Comparison of ENCODE assay signal across 1 cellular context in genomic region chr16:2156025-2156848, GRCh38.
TF ChIP-seq lines count a peak whose summit lies in the region.

No MANE protein-coding gene starts in this region.

TF ChIP-seq in SK-N-SH treated with all-trans-retinoic acid at 6 μM for 48 hours, 23 proteins besides CTCF, POLR2A, EP300 and RAD21 (continued from another document):
- no peak for TF ChIP-seq POU6F1 (CRISPR knock-in tag; IDR thresholded peaks at IDR 0.05; ENCODE audit: borderline replicate concordance, low read depth)
- no peak for TF ChIP-seq PPARA (CRISPR knock-in tag; IDR thresholded peaks at IDR 0.05; ENCODE audit: borderline replicate concordance)
- no peak for TF ChIP-seq OSR1 (CRISPR knock-in tag; IDR thresholded peaks at IDR 0.05)
